ENCODE assay signal across 1 cellular context in genomic region chr17:60525624-60526514, GRCh38.
TF ChIP-seq lines count a peak whose summit lies in the region.

A gene with protein sequence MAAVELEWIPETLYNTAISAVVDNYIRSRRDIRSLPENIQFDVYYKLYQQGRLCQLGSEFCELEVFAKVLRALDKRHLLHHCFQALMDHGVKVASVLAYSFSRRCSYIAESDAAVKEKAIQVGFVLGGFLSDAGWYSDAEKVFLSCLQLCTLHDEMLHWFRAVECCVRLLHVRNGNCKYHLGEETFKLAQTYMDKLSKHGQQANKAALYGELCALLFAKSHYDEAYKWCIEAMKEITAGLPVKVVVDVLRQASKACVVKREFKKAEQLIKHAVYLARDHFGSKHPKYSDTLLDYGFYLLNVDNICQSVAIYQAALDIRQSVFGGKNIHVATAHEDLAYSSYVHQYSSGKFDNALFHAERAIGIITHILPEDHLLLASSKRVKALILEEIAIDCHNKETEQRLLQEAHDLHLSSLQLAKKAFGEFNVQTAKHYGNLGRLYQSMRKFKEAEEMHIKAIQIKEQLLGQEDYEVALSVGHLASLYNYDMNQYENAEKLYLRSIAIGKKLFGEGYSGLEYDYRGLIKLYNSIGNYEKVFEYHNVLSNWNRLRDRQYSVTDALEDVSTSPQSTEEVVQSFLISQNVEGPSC (minus strand): TSS chr17:60526242. CDS start chr17:60525931, 311 bp downstream.

TF ChIP-seq in HepG2, 621 proteins besides CTCF, POLR2A, EP300 and RAD21 (continued from another document and continues in another):
- TF ChIP-seq, protein P1, sequence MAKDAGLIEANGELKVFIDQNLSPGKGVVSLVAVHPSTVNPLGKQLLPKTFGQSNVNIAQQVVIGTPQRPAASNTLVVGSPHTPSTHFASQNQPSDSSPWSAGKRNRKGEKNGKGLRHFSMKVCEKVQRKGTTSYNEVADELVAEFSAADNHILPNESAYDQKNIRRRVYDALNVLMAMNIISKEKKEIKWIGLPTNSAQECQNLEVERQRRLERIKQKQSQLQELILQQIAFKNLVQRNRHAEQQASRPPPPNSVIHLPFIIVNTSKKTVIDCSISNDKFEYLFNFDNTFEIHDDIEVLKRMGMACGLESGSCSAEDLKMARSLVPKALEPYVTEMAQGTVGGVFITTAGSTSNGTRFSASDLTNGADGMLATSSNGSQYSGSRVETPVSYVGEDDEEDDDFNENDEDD (CRISPR knock-in tag; IDR thresholded peaks at IDR 0.05; ENCODE audit: borderline replicate concordance), result 0 out of 2 replicates have a peak, but pooled peaks have one; percentile 32
- TF ChIP-seq GMEB1 (CRISPR knock-in tag; IDR thresholded peaks at IDR 0.05; ENCODE audit: borderline replicate concordance) (peak; percentile 100), ZNF274 (CRISPR knock-in tag; IDR thresholded peaks at IDR 0.05) (peak; percentile 85), ZNF772 (CRISPR knock-in tag; IDR thresholded peaks at IDR 0.05) (peak; percentile 67), ZNF33B (CRISPR knock-in tag; IDR thresholded peaks at IDR 0.05) (0 out of 2 replicates have a peak, but pooled peaks have one; percentile 43), ZNF343 (CRISPR knock-in tag; IDR thresholded peaks at IDR 0.05) (peak; percentile 48; the same call in 1 of the 2 replicates), ZFP82 (CRISPR knock-in tag; IDR thresholded peaks at IDR 0.05; ENCODE audit: borderline replicate concordance) (peak; percentile 89; the same call in 1 of the 2 replicates), MIXL1 (CRISPR knock-in tag; IDR thresholded peaks at IDR 0.05) (peak; percentile 50; the same call in 1 of the 2 replicates), JUN (CRISPR knock-in tag; IDR thresholded peaks at IDR 0.05) (peak; percentile 22; the same call in 1 of the 2 replicates), ZSCAN31 (CRISPR knock-in tag; IDR thresholded peaks at IDR 0.05; ENCODE audit: low read depth) (peak; percentile 94), NR2F6 (IDR thresholded peaks at IDR 0.05) (no peak), NR2F6 (CRISPR knock-in tag; IDR thresholded peaks at IDR 0.05) (peak; percentile 41; the same call in 1 of the 2 replicates), SATB2 (CRISPR knock-in tag; IDR thresholded peaks at IDR 0.05) (peak; percentile 20; the same call in 1 of the 2 replicates), ZNF24 (IDR thresholded peaks at IDR 0.05) (0 out of 2 replicates have a peak, but pooled peaks have one; percentile 16), HMG20B (CRISPR knock-in tag; conservative IDR thresholded peaks at IDR 0.05) (peak; percentile 82), ZNF354B (CRISPR knock-in tag; IDR thresholded peaks at IDR 0.05) (peak; percentile 48; the same call in 1 of the 2 replicates), MAF1 (CRISPR knock-in tag; IDR thresholded peaks at IDR 0.05; ENCODE audit: borderline replicate concordance) (peak; percentile 77; the same call in 1 of the 2 replicates), FOXA1 (IDR thresholded peaks at IDR 0.05) (no peak), FOXA1 (CRISPR knock-in tag; IDR thresholded peaks at IDR 0.05) (peak; percentile 42; the same call in 1 of the 2 replicates), ADNP (CRISPR knock-in tag; IDR thresholded peaks at IDR 0.05) (no peak), TARDBP (CRISPR knock-in tag; IDR thresholded peaks at IDR 0.05) (peak; percentile 81), ZFX (CRISPR knock-in tag; IDR thresholded peaks at IDR 0.05; ENCODE audit: low read depth) (peak; percentile 99), PPARG (CRISPR knock-in tag; conservative IDR thresholded peaks at IDR 0.05) (0 out of 2 replicates have a peak, but pooled peaks have one; percentile 22), ZBTB4 (CRISPR knock-in tag; IDR thresholded peaks at IDR 0.05; ENCODE audit: borderline replicate concordance) (no peak; the same call in 1 of the 2 replicates), ZNF263 (CRISPR knock-in tag; IDR thresholded peaks at IDR 0.05) (peak; percentile 90), TSC22D2 (CRISPR knock-in tag; IDR thresholded peaks at IDR 0.05; ENCODE audit: borderline replicate concordance) (peak; percentile 22; the same call in 1 of the 2 replicates), ZNF225 (CRISPR knock-in tag; IDR thresholded peaks at IDR 0.05) (peak; percentile 94), ZNF547 (CRISPR knock-in tag; IDR thresholded peaks at IDR 0.05) (peak; percentile 94), ZNF740 (CRISPR knock-in tag; IDR thresholded peaks at IDR 0.05) (0 out of 2 replicates have a peak, but pooled peaks have one; percentile 59), ZNF644 (CRISPR knock-in tag; IDR thresholded peaks at IDR 0.05; ENCODE audit: low read depth) (peak; percentile 39; the same call in 1 of the 2 replicates), ELF1 (CRISPR knock-in tag; IDR thresholded peaks at IDR 0.05) (peak; percentile 90), MATR3 (CRISPR knock-in tag; IDR thresholded peaks at IDR 0.05) (0 out of 2 replicates have a peak, but pooled peaks have one; percentile 57), ZNF530 (CRISPR knock-in tag; IDR thresholded peaks at IDR 0.05; ENCODE audit: low read depth) (no peak), ZNF468 (CRISPR knock-in tag; IDR thresholded peaks at IDR 0.05) (no peak; the same call in 1 of the 2 replicates), SRF (IDR thresholded peaks at IDR 0.05; ENCODE audit: low read depth, low read length) (no peak), TBL1XR1 (IDR thresholded peaks at IDR 0.05; ENCODE audit: borderline replicate concordance, low read length, partially characterized antibody) (no peak), GPBP1L1 (CRISPR knock-in tag; IDR thresholded peaks at IDR 0.05) (no peak), ZNF761 (CRISPR knock-in tag; conservative IDR thresholded peaks at IDR 0.05) (peak; percentile 55; the same call in 1 of the 2 replicates), NR2F2 (IDR thresholded peaks at IDR 0.05; ENCODE audit: borderline replicate concordance, low read depth) (peak; percentile 42; the same call in 1 of the 2 replicates), CBX1 (IDR thresholded peaks at IDR 0.05; ENCODE audit: low read depth) (peak; percentile 92)
- TF ChIP-seq, protein P2, sequence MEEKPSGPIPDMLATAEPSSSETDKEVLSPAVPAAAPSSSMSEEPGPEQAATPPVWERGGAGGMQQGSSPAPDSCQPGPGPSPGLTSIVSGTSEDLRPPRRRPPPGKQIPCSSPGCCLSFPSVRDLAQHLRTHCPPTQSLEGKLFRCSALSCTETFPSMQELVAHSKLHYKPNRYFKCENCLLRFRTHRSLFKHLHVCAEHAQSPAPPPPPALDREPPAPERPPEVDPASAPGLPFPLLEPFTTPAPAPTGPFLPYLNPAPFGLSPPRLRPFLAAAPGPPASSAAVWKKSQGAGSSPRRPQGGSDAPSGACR (CRISPR knock-in tag; IDR thresholded peaks at IDR 0.05), result peak; percentile 96
- TF ChIP-seq, protein P3, sequence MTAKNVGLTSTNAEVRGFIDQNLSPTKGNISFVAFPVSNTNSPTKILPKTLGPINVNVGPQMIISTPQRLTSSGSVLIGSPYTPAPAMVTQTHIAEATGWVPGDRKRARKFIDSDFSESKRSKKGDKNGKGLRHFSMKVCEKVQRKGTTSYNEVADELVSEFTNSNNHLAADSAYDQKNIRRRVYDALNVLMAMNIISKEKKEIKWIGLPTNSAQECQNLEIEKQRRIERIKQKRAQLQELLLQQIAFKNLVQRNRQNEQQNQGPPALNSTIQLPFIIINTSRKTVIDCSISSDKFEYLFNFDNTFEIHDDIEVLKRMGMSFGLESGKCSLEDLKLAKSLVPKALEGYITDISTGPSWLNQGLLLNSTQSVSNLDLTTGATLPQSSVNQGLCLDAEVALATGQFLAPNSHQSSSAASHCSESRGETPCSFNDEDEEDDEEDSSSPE (CRISPR knock-in tag; IDR thresholded peaks at IDR 0.05), result peak; percentile 81
- TF ChIP-seq, protein P4, sequence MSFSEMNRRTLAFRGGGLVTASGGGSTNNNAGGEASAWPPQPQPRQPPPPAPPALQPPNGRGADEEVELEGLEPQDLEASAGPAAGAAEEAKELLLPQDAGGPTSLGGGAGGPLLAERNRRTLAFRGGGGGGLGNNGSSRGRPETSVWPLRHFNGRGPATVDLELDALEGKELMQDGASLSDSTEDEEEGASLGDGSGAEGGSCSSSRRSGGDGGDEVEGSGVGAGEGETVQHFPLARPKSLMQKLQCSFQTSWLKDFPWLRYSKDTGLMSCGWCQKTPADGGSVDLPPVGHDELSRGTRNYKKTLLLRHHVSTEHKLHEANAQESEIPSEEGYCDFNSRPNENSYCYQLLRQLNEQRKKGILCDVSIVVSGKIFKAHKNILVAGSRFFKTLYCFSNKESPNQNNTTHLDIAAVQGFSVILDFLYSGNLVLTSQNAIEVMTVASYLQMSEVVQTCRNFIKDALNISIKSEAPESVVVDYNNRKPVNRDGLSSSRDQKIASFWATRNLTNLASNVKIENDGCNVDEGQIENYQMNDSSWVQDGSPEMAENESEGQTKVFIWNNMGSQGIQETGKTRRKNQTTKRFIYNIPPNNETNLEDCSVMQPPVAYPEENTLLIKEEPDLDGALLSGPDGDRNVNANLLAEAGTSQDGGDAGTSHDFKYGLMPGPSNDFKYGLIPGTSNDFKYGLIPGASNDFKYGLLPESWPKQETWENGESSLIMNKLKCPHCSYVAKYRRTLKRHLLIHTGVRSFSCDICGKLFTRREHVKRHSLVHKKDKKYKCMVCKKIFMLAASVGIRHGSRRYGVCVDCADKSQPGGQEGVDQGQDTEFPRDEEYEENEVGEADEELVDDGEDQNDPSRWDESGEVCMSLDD (CRISPR knock-in tag; IDR thresholded peaks at IDR 0.05; ENCODE audit: borderline replicate concordance), result peak; percentile 83; the same call in 1 of the 2 replicates
- TF ChIP-seq, protein P5, sequence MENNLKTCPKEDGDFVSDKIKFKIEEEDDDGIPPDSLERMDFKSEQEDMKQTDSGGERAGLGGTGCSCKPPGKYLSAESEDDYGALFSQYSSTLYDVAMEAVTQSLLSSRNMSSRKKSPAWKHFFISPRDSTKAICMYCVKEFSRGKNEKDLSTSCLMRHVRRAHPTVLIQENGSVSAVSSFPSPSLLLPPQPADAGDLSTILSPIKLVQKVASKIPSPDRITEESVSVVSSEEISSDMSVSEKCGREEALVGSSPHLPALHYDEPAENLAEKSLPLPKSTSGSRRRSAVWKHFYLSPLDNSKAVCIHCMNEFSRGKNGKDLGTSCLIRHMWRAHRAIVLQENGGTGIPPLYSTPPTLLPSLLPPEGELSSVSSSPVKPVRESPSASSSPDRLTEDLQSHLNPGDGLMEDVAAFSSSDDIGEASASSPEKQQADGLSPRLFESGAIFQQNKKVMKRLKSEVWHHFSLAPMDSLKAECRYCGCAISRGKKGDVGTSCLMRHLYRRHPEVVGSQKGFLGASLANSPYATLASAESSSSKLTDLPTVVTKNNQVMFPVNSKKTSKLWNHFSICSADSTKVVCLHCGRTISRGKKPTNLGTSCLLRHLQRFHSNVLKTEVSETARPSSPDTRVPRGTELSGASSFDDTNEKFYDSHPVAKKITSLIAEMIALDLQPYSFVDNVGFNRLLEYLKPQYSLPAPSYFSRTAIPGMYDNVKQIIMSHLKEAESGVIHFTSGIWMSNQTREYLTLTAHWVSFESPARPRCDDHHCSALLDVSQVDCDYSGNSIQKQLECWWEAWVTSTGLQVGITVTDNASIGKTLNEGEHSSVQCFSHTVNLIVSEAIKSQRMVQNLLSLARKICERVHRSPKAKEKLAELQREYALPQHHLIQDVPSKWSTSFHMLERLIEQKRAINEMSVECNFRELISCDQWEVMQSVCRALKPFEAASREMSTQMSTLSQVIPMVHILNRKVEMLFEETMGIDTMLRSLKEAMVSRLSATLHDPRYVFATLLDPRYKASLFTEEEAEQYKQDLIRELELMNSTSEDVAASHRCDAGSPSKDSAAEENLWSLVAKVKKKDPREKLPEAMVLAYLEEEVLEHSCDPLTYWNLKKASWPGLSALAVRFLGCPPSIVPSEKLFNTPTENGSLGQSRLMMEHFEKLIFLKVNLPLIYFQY (CRISPR knock-in tag; IDR thresholded peaks at IDR 0.05; ENCODE audit: borderline replicate concordance), result peak; percentile 99
